ENCODE assay signal across 9 cellular contexts in genomic region chr7:130994378-130995115, GRCh38.
DNase-seq lines count a peak whose midpoint lies in the region; ATAC-seq, FAIRE-seq and TF ChIP-seq lines count a peak whose summit lies in the region.
"Had no signal": no experiment of that assay in that cellular context is flagged by ENCODE, and none has a peak within 500 bp of the region (broad histone marks: within the 10 kb centered on the region; RNA-seq: fewer than 3 reads in every experiment).

No MANE protein-coding gene starts in this region.

- 9 to 12% (median 10%) methylated on average over 13 of the region's 13 CpGs for WGBS in ovary, 3 donors
- WGBS in SK-N-SH (ENCODE audit: low lambda C conversion rate): 92% methylated on average over 13 of the region's 13 CpGs

- peaks cover 72 to 96% (median 84%) of the 10 kb centered on the region in 4 donors for H3K4me1 Mint-ChIP-seq in CD4-positive, alpha-beta memory T cell
- H3K4me1 Mint-ChIP-seq in activated B cell treated with CpG ODN at 0.5 μM for 24 hours: peaks cover 82% of the 10 kb centered on the region

- H3K9me2 ChIP-seq in SK-N-SH: no peaks in the 10 kb centered on the region

- peaks cover 3% of the 10 kb centered on the region for H3F3A ChIP-seq in SK-N-SH (replicated peaks; ENCODE audit: insufficient read depth)

- no peak for TF ChIP-seq POLR2A in ovary (IDR thresholded peaks at IDR 0.05)
- TF ChIP-seq POLR2A in H54 (IDR thresholded peaks at IDR 0.05; ENCODE audit: low read depth, low read length): no peak

- intact Hi-C loops in CD4-positive, alpha-beta memory T cell (cut with micrococcal nuclease): loop anchor here (1.0 kb wide), 1 partner anchor 8 kb away; no protein-coding TSS in a partner anchor
- intact Hi-C loops in activated B cell treated with CpG ODN at 0.5 μM for 24 hours (cut with micrococcal nuclease) (loop anchor here (1.0 to 5.0 kb wide), 3 partner anchors 9 to 38 kb away; no protein-coding TSS in a partner anchor), ovary (cut with DNase I) (no loop called here)

- TF ChIP-seq EP300 in ovary (IDR thresholded peaks at IDR 0.05): no peak
- TF ChIP-seq EP300 in SK-N-SH (IDR thresholded peaks at IDR 0.05; ENCODE audit: borderline replicate concordance in 1 of 2, low read depth in 1 of 2, low read length in 1 of 2): no peak

- no peak overlapping the region for H3K4me2 ChIP-seq in SK-N-SH

- peak overlapping the region in 6 of 7 donors; percentile 88 to 98 (median 93) for H3K27ac Mint-ChIP-seq in CD4-positive, alpha-beta memory T cell
- H3K27ac Mint-ChIP-seq in activated B cell treated with CpG ODN at 0.5 μM for 24 hours: peak overlapping the region; percentile 77

- H3K27ac ChIP-seq in CD4-positive, alpha-beta memory T cell (ENCODE audit: low read depth, low read length): peak overlapping the region; percentile 64
- H3K27ac ChIP-seq in ovary: peak overlapping the region; percentile 58 to 65
- no peak overlapping the region for H3K27ac ChIP-seq in SK-N-SH (ENCODE audit: low read depth in 2 of 2, low read length in 1 of 2)

- TF ChIP-seq RAD21 in SK-N-SH (IDR thresholded peaks at IDR 0.05; ENCODE audit: low read length): no peak

- no peak for TF ChIP-seq CTCF in activated B cell treated with CpG ODN at 0.5 μM for 24 hours (IDR thresholded peaks at IDR 0.05)
- TF ChIP-seq CTCF in fibroblast of the aortic adventitia (IDR thresholded peaks at IDR 0.05; ENCODE audit: insufficient read depth, low read length): no peak
- no peak for TF ChIP-seq CTCF in ovary (IDR thresholded peaks at IDR 0.05)
- TF ChIP-seq CTCF in SK-N-SH (IDR thresholded peaks at IDR 0.05): no peak

- no peak overlapping the region for H3K9ac ChIP-seq in SK-N-SH

- H3K79me2 ChIP-seq in SK-N-SH (ENCODE audit: insufficient read depth): peaks cover 28% of the 10 kb centered on the region; the same call in 1 of the 2 replicates

- no peaks in the 10 kb centered on the region for H3K27me3 ChIP-seq in CD4-positive, alpha-beta memory T cell (ENCODE audit: insufficient read depth, low read length)
- H3K27me3 ChIP-seq in ovary: no peaks in the 10 kb centered on the region
- H3K27me3 ChIP-seq in SK-N-SH (ENCODE audit: insufficient read depth): no peaks in the 10 kb centered on the region

- peaks cover 11 to 44% of the 10 kb centered on the region in 2 donors for H3K36me3 Mint-ChIP-seq in CD4-positive, alpha-beta memory T cell
- H3K36me3 Mint-ChIP-seq in activated B cell treated with CpG ODN at 0.5 μM for 24 hours (ENCODE audit: low read depth): peaks cover 32% of the 10 kb centered on the region

- H3K4me3 ChIP-seq in CD4-positive, alpha-beta memory T cell (ENCODE audit: low read length in 2 of 2): peak overlapping the region; percentile 14 to 24
- H3K4me3 ChIP-seq in fibroblast of the aortic adventitia (ENCODE audit: low read depth, low read length): no peak overlapping the region
- H3K4me3 ChIP-seq in ovary: no peak overlapping the region
- H3K4me3 ChIP-seq in SK-N-SH (ENCODE audit: low read depth in 2 of 2, low read length in 1 of 2): no peak overlapping the region

- peaks cover 97% of the 10 kb centered on the region for H3K4me1 ChIP-seq in CD4-positive, alpha-beta memory T cell (ENCODE audit: insufficient read depth, low read length)
- H3K4me1 ChIP-seq in ovary (ENCODE audit: insufficient read depth) (peaks cover 40% of the 10 kb centered on the region), SK-N-SH (ENCODE audit: control insufficient read depth in 1 of 2, insufficient read depth in 2 of 2, low read depth in 1 of 2, low read length in 1 of 2) (peaks cover 5 to 31% of the 10 kb centered on the region in 2 experiments; a peak in 3 of 4 replicates)

- CTCF ChIA-PET in CD4-positive, alpha-beta memory T cell (lab: Charles Lee; ENCODE audit: partially characterized antibody): interaction anchor here (1.0 to 2.5 kb wide), 11 partner anchors 8 to 98 kb away, joined by 3 to 23 read pairs (median 4); no protein-coding TSS in a partner anchor
- CTCF ChIA-PET in activated B cell treated with CpG ODN at 0.5 μM for 24 hours (lab: Charles Lee) (interaction anchor here (0.9 to 4.2 kb wide), 3 partner anchors 12 to 98 kb away, joined by 4 to 33 read pairs (median 9); no protein-coding TSS in a partner anchor), SK-N-SH (lab: Yijun Ruan, JAX) (interaction anchor here (0.9 to 11.6 kb wide), 5 partner anchors 12 to 98 kb away, joined by 4 to 105 read pairs (median 20); no protein-coding TSS in a partner anchor)

- H3K36me3 ChIP-seq in CD4-positive, alpha-beta memory T cell (ENCODE audit: insufficient read depth, low read length): no peaks in the 10 kb centered on the region
- H3K36me3 ChIP-seq in ovary (no peaks in the 10 kb centered on the region), SK-N-SH (replicated peaks in 1 of 2; ENCODE audit: control insufficient read depth in 1 of 2, insufficient read depth in 2 of 2, low read length in 1 of 2) (peaks cover 0 to 5% of the 10 kb centered on the region in 2 experiments)

- peaks cover 0 to 2% (median 0%) of the 10 kb centered on the region in 8 donors for H3K9me3 Mint-ChIP-seq in CD4-positive, alpha-beta memory T cell
- H3K9me3 Mint-ChIP-seq in activated B cell treated with CpG ODN at 0.5 μM for 24 hours: no peaks in the 10 kb centered on the region

- peaks cover 20% of the 10 kb centered on the region for H4K20me1 ChIP-seq in SK-N-SH (ENCODE audit: insufficient read depth)

- DNase-seq in CD4-positive, alpha-beta memory T cell: peak in 1 of 5 donors; percentile 36
- DNase-seq in activated B cell treated with CpG ODN at 0.5 μM for 24 hours (no peak), fibroblast of the aortic adventitia (ENCODE audit: low read depth) (peak; percentile 53), ovary (peak; percentile 63 to 83 (median 73)), H54 (ENCODE audit: insufficient read length, low spot score) (no peak), SW 1271 (lab: John Stamatoyannopoulos, UW) (no peak), SK-N-SH (no peak)
- DNase-seq: NCI-H2107 had no signal

- no peaks in the 10 kb centered on the region for H3K9me3 ChIP-seq in CD4-positive, alpha-beta memory T cell (ENCODE audit: control insufficient read depth in 1 of 2, low read length in 2 of 2)
- no peaks in the 10 kb centered on the region for H3K9me3 ChIP-seq in ovary
- H3K9me3 ChIP-seq in SK-N-SH: no peaks in the 10 kb centered on the region

- H3K27me3 Mint-ChIP-seq in CD4-positive, alpha-beta memory T cell: no peaks in the 10 kb centered on the region
- H3K27me3 Mint-ChIP-seq in activated B cell treated with CpG ODN at 0.5 μM for 24 hours: no peaks in the 10 kb centered on the region

- POLR2A ChIA-PET in CD4-positive, alpha-beta memory T cell (lab: Charles Lee; ENCODE audit: partially characterized antibody): interaction anchor here (1.0 to 1.8 kb wide), 3 partner anchors 10 to 35 kb away, joined by 3 to 7 read pairs (median 4); no protein-coding TSS in a partner anchor
- POLR2A ChIA-PET in activated B cell treated with CpG ODN at 0.5 μM for 24 hours (lab: Charles Lee): interaction anchor here (0.5 to 2.9 kb wide), 11 partner anchors 12 to 167 kb away, joined by 3 to 17 read pairs (median 5); no protein-coding TSS in a partner anchor
- POLR2A ChIA-PET in SK-N-SH (lab: Yijun Ruan, JAX): no interaction called here

- peak overlapping the region; percentile 71 to 86 (median 84) for H3K4me3 Mint-ChIP-seq in CD4-positive, alpha-beta memory T cell
- peak overlapping the region; percentile 12 for H3K4me3 Mint-ChIP-seq in activated B cell treated with CpG ODN at 0.5 μM for 24 hours

- no peak overlapping the region for H2AFZ ChIP-seq in SK-N-SH (ENCODE audit: low read depth)

- FAIRE-seq in H54 (lab: Jason Lieb, UNC): no peak

- ATAC-seq in activated B cell treated with CpG ODN at 0.5 μM for 24 hours (ENCODE audit: low read depth): peak; percentile 11
- no peak for ATAC-seq in activated CD4-positive, CD25-positive, alpha-beta regulatory T cell treated with anti-CD3 and anti-CD28 coated beads, Interleukin-2, amount 50 U/mL, for 24 hours

TF ChIP-seq in SK-N-SH, 30 proteins besides CTCF, POLR2A, EP300 and RAD21:
- TF ChIP-seq ZBTB33 (IDR thresholded peaks at IDR 0.05; ENCODE audit: borderline replicate concordance, low read depth) (no peak), ELF1 (IDR thresholded peaks at IDR 0.05) (no peak)

Comparison
In these comparisons a context has a peak if more than half of its experiments do, and no peak if none do; other contexts are left out.
1. DNase-seq: peak in fibroblast of the aortic adventitia (single experiment) and ovary (5 of 5); none in activated B cell treated with CpG ODN at 0.5 μM for 24 hours (single experiment), H54 (single experiment), SW 1271 (0 of 2) and SK-N-SH (single experiment).
2. H3K27ac ChIP-seq: peak in CD4-positive, alpha-beta memory T cell (single experiment) and ovary (2 of 2); none in SK-N-SH (0 of 2).
3. H3K4me3 ChIP-seq: peak in CD4-positive, alpha-beta memory T cell (2 of 2); none in fibroblast of the aortic adventitia (single experiment), ovary (single experiment) and SK-N-SH (0 of 2).
4. intact Hi-C loops: an anchor here in CD4-positive, alpha-beta memory T cell (1.0 kb wide) and activated B cell treated with CpG ODN at 0.5 μM for 24 hours (1.0 to 5.0 kb wide); none called in ovary.